In genomic region chr10:73017955-73018480, GRCh38 we compare ENCODE assay signal across 2 cellular contexts.
TF ChIP-seq lines count a peak whose summit lies in the region.

No MANE protein-coding gene starts in this region.

TF ChIP-seq in IMR-90, 13 proteins besides CTCF, POLR2A, EP300 and RAD21:
- TF ChIP-seq FOS (IDR thresholded peaks at IDR 0.05; ENCODE audit: low read depth, low read length) (no peak), MAFK (IDR thresholded peaks at IDR 0.05; ENCODE audit: low read depth, low read length) (no peak), RFX5 (IDR thresholded peaks at IDR 0.05; ENCODE audit: low read depth, low read length) (no peak), NFE2L2 (IDR thresholded peaks at IDR 0.05; ENCODE audit: low read depth, low read length) (no peak), BHLHE40 (IDR thresholded peaks at IDR 0.05; ENCODE audit: low read depth, low read length) (no peak), MAZ (IDR thresholded peaks at IDR 0.05; ENCODE audit: borderline replicate concordance, low read depth, low read length) (no peak), MXI1 (IDR thresholded peaks at IDR 0.05; ENCODE audit: borderline replicate concordance, low read depth, low read length) (no peak)
- TF ChIP-seq, protein P1, sequence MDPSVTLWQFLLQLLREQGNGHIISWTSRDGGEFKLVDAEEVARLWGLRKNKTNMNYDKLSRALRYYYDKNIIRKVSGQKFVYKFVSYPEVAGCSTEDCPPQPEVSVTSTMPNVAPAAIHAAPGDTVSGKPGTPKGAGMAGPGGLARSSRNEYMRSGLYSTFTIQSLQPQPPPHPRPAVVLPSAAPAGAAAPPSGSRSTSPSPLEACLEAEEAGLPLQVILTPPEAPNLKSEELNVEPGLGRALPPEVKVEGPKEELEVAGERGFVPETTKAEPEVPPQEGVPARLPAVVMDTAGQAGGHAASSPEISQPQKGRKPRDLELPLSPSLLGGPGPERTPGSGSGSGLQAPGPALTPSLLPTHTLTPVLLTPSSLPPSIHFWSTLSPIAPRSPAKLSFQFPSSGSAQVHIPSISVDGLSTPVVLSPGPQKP (IDR thresholded peaks at IDR 0.05; ENCODE audit: borderline replicate concordance, low read depth, low read length) = no peak

TF ChIP-seq in H1, 55 proteins besides CTCF, POLR2A, EP300 and RAD21:
- no peak for TF ChIP-seq NRF1 (IDR thresholded peaks at IDR 0.05; ENCODE audit: low read depth, low read length)
- no peak for TF ChIP-seq BACH1 (IDR thresholded peaks at IDR 0.05; ENCODE audit: low read length)
- no peak for TF ChIP-seq ASH2L (IDR thresholded peaks at IDR 0.05; ENCODE audit: low read length)
- TF ChIP-seq CHD7 (IDR thresholded peaks at IDR 0.05; ENCODE audit: insufficient replicate concordance, low read length) = no peak
- TF ChIP-seq ZNF274 (IDR thresholded peaks at IDR 0.05; ENCODE audit: borderline replicate concordance, extremely low read depth, low read length) = no peak
- no peak for TF ChIP-seq MAX (IDR thresholded peaks at IDR 0.05)
- TF ChIP-seq CREB1 (IDR thresholded peaks at IDR 0.05) = no peak
- no peak for TF ChIP-seq SIN3A (conservative IDR thresholded peaks at IDR 0.05 in 1 of 2, IDR thresholded peaks at IDR 0.05 in 1 of 2; ENCODE audit: low read depth in 1 of 2, low read length in 2 of 2)
- TF ChIP-seq YY1 (IDR thresholded peaks at IDR 0.05; ENCODE audit: low read depth, low read length) = no peak
- TF ChIP-seq SAP30 (IDR thresholded peaks at IDR 0.05; ENCODE audit: insufficient read depth, insufficient replicate concordance, low read length) = no peak
- no peak for TF ChIP-seq SP4 (IDR thresholded peaks at IDR 0.05; ENCODE audit: low read length)
- no peak for TF ChIP-seq SIX5 (IDR thresholded peaks at IDR 0.05; ENCODE audit: low read depth, low read length)
- TF ChIP-seq ATF3 (IDR thresholded peaks at IDR 0.05; ENCODE audit: insufficient read depth, low read depth, low read length) = no peak
- no peak for TF ChIP-seq SP1 (IDR thresholded peaks at IDR 0.05; ENCODE audit: low read depth, low read length)
- TF ChIP-seq, protein P2, sequence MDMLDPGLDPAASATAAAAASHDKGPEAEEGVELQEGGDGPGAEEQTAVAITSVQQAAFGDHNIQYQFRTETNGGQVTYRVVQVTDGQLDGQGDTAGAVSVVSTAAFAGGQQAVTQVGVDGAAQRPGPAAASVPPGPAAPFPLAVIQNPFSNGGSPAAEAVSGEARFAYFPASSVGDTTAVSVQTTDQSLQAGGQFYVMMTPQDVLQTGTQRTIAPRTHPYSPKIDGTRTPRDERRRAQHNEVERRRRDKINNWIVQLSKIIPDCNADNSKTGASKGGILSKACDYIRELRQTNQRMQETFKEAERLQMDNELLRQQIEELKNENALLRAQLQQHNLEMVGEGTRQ (IDR thresholded peaks at IDR 0.05; ENCODE audit: low read length) = no peak
- no peak for TF ChIP-seq CHD2 (IDR thresholded peaks at IDR 0.05; ENCODE audit: low read length)
- TF ChIP-seq JUN (IDR thresholded peaks at IDR 0.05; ENCODE audit: low read depth, low read length) = no peak
- TF ChIP-seq SRF (IDR thresholded peaks at IDR 0.05; ENCODE audit: low read depth, low read length) = no peak
- TF ChIP-seq BRCA1 (IDR thresholded peaks at IDR 0.05; ENCODE audit: low read depth, low read length) = no peak
- TF ChIP-seq SIRT6 (IDR thresholded peaks at IDR 0.05; ENCODE audit: low read length) = no peak
TF ChIP-seq in H1: peak in this region for 0.
